26 cellular contexts compared by ENCODE assay signal in genomic region chrX:11462136-11462535, GRCh38.
DNase-seq lines count a peak whose midpoint lies in the region; ATAC-seq, FAIRE-seq and TF ChIP-seq lines count a peak whose summit lies in the region.
"Had no signal": no experiment of that assay in that cellular context is flagged by ENCODE, and none has a peak within 500 bp of the region (broad histone marks: within the 10 kb centered on the region; RNA-seq: fewer than 3 reads in every experiment).

No MANE protein-coding gene starts in this region.

- intact Hi-C loops in mucosa of descending colon (cut with DNase I, micrococcal nuclease): no loop called here
- intact Hi-C loops in uterus (cut with DNase I; ENCODE audit: low total_unique reads): no loop called here

- H3K4me3 ChIP-seq in astrocyte (ENCODE audit: insufficient read depth, low read depth, low read length): no peak overlapping the region
- no peak overlapping the region for H3K4me3 ChIP-seq in mucosa of descending colon
- no peak overlapping the region for H3K4me3 ChIP-seq in uterus
- H3K4me3 ChIP-seq: dorsolateral prefrontal cortex, pancreas, tibial nerve had no signal

- ATAC-seq in mucosa of descending colon: peak; percentile 13
- ATAC-seq in activated CD8-positive, alpha-beta memory T cell treated with anti-CD3 and anti-CD28 coated beads, Interleukin-2, amount 10 ng/mL, durations not matched to agents 7 days and 5 days: no peak
- ATAC-seq in HG02884 (IDR thresholded peaks at IDR 0.05; ENCODE audit: unreplicated experiment): no peak
- ATAC-seq: left colon; naive thymus-derived CD4-positive, alpha-beta T cell; pancreas; T-helper 17 cell had no signal

- no peak overlapping the region for H2AFZ ChIP-seq in astrocyte (ENCODE audit: low read depth, low read length)

- peak overlapping the region; percentile 68 for H3K27ac Mint-ChIP-seq in HFFc6
- H3K27ac Mint-ChIP-seq in astrocyte (ENCODE audit: unreplicated experiment): no peak overlapping the region
- no peak overlapping the region for H3K27ac Mint-ChIP-seq in activated CD8-positive, alpha-beta memory T cell treated with anti-CD3 and anti-CD28 coated beads, Interleukin-2, amount 10 ng/mL, durations not matched to agents 7 days and 5 days
- H3K27ac Mint-ChIP-seq: activated T-helper 1 cell treated with anti-CD3 and anti-CD28 coated beads, Interleukin-12 subunit alpha, Interleukin-12 subunit beta, Interleukin-2, Interleukin-4 antibody, amounts not matched to agents 30 ng/mL and 10 ng/mL and 1 ng/mL, durations not matched to agents 14 hours and 24 hours and 36 hours; naive thymus-derived CD4-positive, alpha-beta T cell; stimulated activated naive CD8-positive, alpha-beta T cell treated with anti-CD3 and anti-CD28 coated beads, Interleukin-15, Interleukin-2, amounts not matched to agents 100 ng/mL and 50 ng/mL, for 24 hours; T-helper 17 cell had no signal

- CTCF ChIA-PET in activated CD8-positive, alpha-beta memory T cell treated with anti-CD3 and anti-CD28 coated beads, Interleukin-2, amount 10 ng/mL, durations not matched to agents 7 days and 5 days (lab: Charles Lee): no interaction called here

- DNase-seq in HFFc6: no peak
- no peak for DNase-seq in astrocyte (ENCODE audit: low read depth)
- DNase-seq in mucosa of descending colon: no peak
- no peak for DNase-seq in uterus
- no peak for DNase-seq in activated CD8-positive, alpha-beta memory T cell treated with anti-CD3 and anti-CD28 coated beads, Interleukin-2, amount 10 ng/mL, durations not matched to agents 7 days and 5 days
- DNase-seq in NOMO-1 (lab: John Stamatoyannopoulos, UW; ENCODE audit: unreplicated experiment in 2 of 2): no peak
- DNase-seq: activated CD4-positive, alpha-beta T cell treated with anti-CD3 and anti-CD28 coated beads, Interleukin-2, amount 50 U/mL, for 1 hour; activated naive CD4-positive, alpha-beta T cell treated with anti-CD3 and anti-CD28 coated beads, Interleukin-2, amount 10 ng/mL, durations not matched to agents 7 days and 5 days; anterior cingulate cortex; central memory CD4-positive, alpha-beta T cell; DMS53; dorsolateral prefrontal cortex; GF-D8; left colon; naive thymus-derived CD4-positive, alpha-beta T cell; NCI-H1694; NCI-H526 treated with DMSO at 0.1 percent for 48 hours; pancreas; right cardiac atrium; stimulated activated CD4-positive, alpha-beta T cell treated with anti-CD3 and anti-CD28 coated beads, Interleukin-15, amount 100 ng/mL, for 24 hours; T-helper 17 cell had no signal

- H3K79me2 ChIP-seq in astrocyte (ENCODE audit: insufficient read depth, low read length): no peaks in the 10 kb centered on the region

- H3K27me3 Mint-ChIP-seq in HFFc6 (ENCODE audit: insufficient read depth): 0 out of 2 replicates have a peak, but pooled peaks cover 1% of the 10 kb centered on the region
- no peaks in the 10 kb centered on the region for H3K27me3 Mint-ChIP-seq in astrocyte (ENCODE audit: low read depth, unreplicated experiment)
- no peaks in the 10 kb centered on the region for H3K27me3 Mint-ChIP-seq in activated CD8-positive, alpha-beta memory T cell treated with anti-CD3 and anti-CD28 coated beads, Interleukin-2, amount 10 ng/mL, durations not matched to agents 7 days and 5 days
- H3K27me3 Mint-ChIP-seq: activated naive CD4-positive, alpha-beta T cell treated with anti-CD3 and anti-CD28 coated beads, Interleukin-2, amount 10 ng/mL, durations not matched to agents 7 days and 5 days; stimulated activated naive CD8-positive, alpha-beta T cell treated with anti-CD3 and anti-CD28 coated beads, Interleukin-15, Interleukin-2, amounts not matched to agents 100 ng/mL and 50 ng/mL, for 24 hours; T-helper 17 cell had no signal

- TF ChIP-seq CTCF in HFFc6 (IDR thresholded peaks at IDR 0.05) (no peak), astrocyte (IDR thresholded peaks at IDR 0.05; ENCODE audit: insufficient read depth, low read depth, low read length) (no peak), mucosa of descending colon (IDR thresholded peaks at IDR 0.05) (no peak), uterus (IDR thresholded peaks at IDR 0.05) (no peak)

- no peaks in the 10 kb centered on the region for H4K20me1 ChIP-seq in astrocyte (ENCODE audit: insufficient read depth, low read length)

- H3K9ac ChIP-seq in astrocyte (ENCODE audit: low read length): no peak overlapping the region

- peaks cover 9% of the 10 kb centered on the region for H3K4me1 ChIP-seq in astrocyte (ENCODE audit: insufficient read depth, low read length)
- no peaks in the 10 kb centered on the region for H3K4me1 ChIP-seq in mucosa of descending colon (ENCODE audit: low read depth)
- H3K4me1 ChIP-seq in uterus: no peaks in the 10 kb centered on the region
- H3K4me1 ChIP-seq: pancreas, tibial nerve had no signal

- peaks cover 44% of the 10 kb centered on the region for H3K4me1 Mint-ChIP-seq in HFFc6 (ENCODE audit: low read depth)
- H3K4me1 Mint-ChIP-seq in astrocyte (ENCODE audit: low read depth, unreplicated experiment): peaks cover 9% of the 10 kb centered on the region
- H3K4me1 Mint-ChIP-seq in activated CD8-positive, alpha-beta memory T cell treated with anti-CD3 and anti-CD28 coated beads, Interleukin-2, amount 10 ng/mL, durations not matched to agents 7 days and 5 days: no peaks in the 10 kb centered on the region
- H3K4me1 Mint-ChIP-seq: activated naive CD4-positive, alpha-beta T cell treated with anti-CD3 and anti-CD28 coated beads, Interleukin-2, amount 10 ng/mL, durations not matched to agents 7 days and 5 days; naive thymus-derived CD4-positive, alpha-beta T cell had no signal

- H3K27me3 ChIP-seq in astrocyte (ENCODE audit: insufficient read depth, low read length): no peaks in the 10 kb centered on the region
- no peaks in the 10 kb centered on the region for H3K27me3 ChIP-seq in uterus
- H3K27me3 ChIP-seq: tibial nerve had no signal

- H3K27ac ChIP-seq in astrocyte (ENCODE audit: low read depth, low read length) (peak overlapping the region; percentile 6), uterus (peak overlapping the region; percentile 32 to 59)
- H3K27ac ChIP-seq: dorsolateral prefrontal cortex, pancreas had no signal

- H3K36me3 Mint-ChIP-seq in HFFc6 (ENCODE audit: low read depth): no peaks in the 10 kb centered on the region
- no peaks in the 10 kb centered on the region for H3K36me3 Mint-ChIP-seq in astrocyte (ENCODE audit: low read depth, unreplicated experiment)
- H3K36me3 Mint-ChIP-seq in activated CD8-positive, alpha-beta memory T cell treated with anti-CD3 and anti-CD28 coated beads, Interleukin-2, amount 10 ng/mL, durations not matched to agents 7 days and 5 days: no peaks in the 10 kb centered on the region
- H3K36me3 Mint-ChIP-seq: activated naive CD4-positive, alpha-beta T cell treated with anti-CD3 and anti-CD28 coated beads, Interleukin-2, amount 10 ng/mL, durations not matched to agents 7 days and 5 days; naive thymus-derived CD4-positive, alpha-beta T cell had no signal

- H3K9me3 Mint-ChIP-seq in HFFc6 (no peaks in the 10 kb centered on the region), astrocyte (ENCODE audit: unreplicated experiment) (no peaks in the 10 kb centered on the region)
- no peaks in the 10 kb centered on the region for H3K9me3 Mint-ChIP-seq in activated CD8-positive, alpha-beta memory T cell treated with anti-CD3 and anti-CD28 coated beads, Interleukin-2, amount 10 ng/mL, durations not matched to agents 7 days and 5 days (ENCODE audit: low read depth)
- H3K9me3 Mint-ChIP-seq: activated naive CD4-positive, alpha-beta T cell treated with anti-CD3 and anti-CD28 coated beads, Interleukin-2, amount 10 ng/mL, durations not matched to agents 7 days and 5 days; activated T-helper 1 cell treated with anti-CD3 and anti-CD28 coated beads, Interleukin-12 subunit alpha, Interleukin-12 subunit beta, Interleukin-2, Interleukin-4 antibody, amounts not matched to agents 30 ng/mL and 10 ng/mL and 1 ng/mL, durations not matched to agents 14 hours and 24 hours and 36 hours; naive thymus-derived CD4-positive, alpha-beta T cell; stimulated activated naive CD8-positive, alpha-beta T cell treated with anti-CD3 and anti-CD28 coated beads, Interleukin-15, Interleukin-2, amounts not matched to agents 100 ng/mL and 50 ng/mL, for 24 hours had no signal

- TF ChIP-seq POLR2A in uterus (IDR thresholded peaks at IDR 0.05): no peak

- no peak for FAIRE-seq in astrocyte (lab: Jason Lieb, UNC)
- FAIRE-seq: H1, pancreas had no signal

- H3K4me3 Mint-ChIP-seq in HFFc6: peak overlapping the region; percentile 37; the same call in 1 of the 2 replicates
- no peak overlapping the region for H3K4me3 Mint-ChIP-seq in astrocyte (ENCODE audit: unreplicated experiment)
- H3K4me3 Mint-ChIP-seq in activated CD8-positive, alpha-beta memory T cell treated with anti-CD3 and anti-CD28 coated beads, Interleukin-2, amount 10 ng/mL, durations not matched to agents 7 days and 5 days: no peak overlapping the region
- H3K4me3 Mint-ChIP-seq: activated naive CD4-positive, alpha-beta T cell treated with anti-CD3 and anti-CD28 coated beads, Interleukin-2, amount 10 ng/mL, durations not matched to agents 7 days and 5 days; activated T-helper 1 cell treated with anti-CD3 and anti-CD28 coated beads, Interleukin-12 subunit alpha, Interleukin-12 subunit beta, Interleukin-2, Interleukin-4 antibody, amounts not matched to agents 30 ng/mL and 10 ng/mL and 1 ng/mL, durations not matched to agents 14 hours and 24 hours and 36 hours; naive thymus-derived CD4-positive, alpha-beta T cell; stimulated activated naive CD8-positive, alpha-beta T cell treated with anti-CD3 and anti-CD28 coated beads, Interleukin-15, Interleukin-2, amounts not matched to agents 100 ng/mL and 50 ng/mL, for 24 hours; T-helper 17 cell had no signal

- H3K9me3 ChIP-seq in astrocyte (ENCODE audit: insufficient read depth, low read depth, low read length) (no peaks in the 10 kb centered on the region), mucosa of descending colon (no peaks in the 10 kb centered on the region), uterus (no peaks in the 10 kb centered on the region)
- H3K9me3 ChIP-seq: pancreas, tibial nerve had no signal

- no peaks in the 10 kb centered on the region for H3K36me3 ChIP-seq in astrocyte (ENCODE audit: insufficient read depth, low read length)
- no peaks in the 10 kb centered on the region for H3K36me3 ChIP-seq in mucosa of descending colon (ENCODE audit: low read depth)
- no peaks in the 10 kb centered on the region for H3K36me3 ChIP-seq in uterus
- H3K36me3 ChIP-seq: pancreas, tibial nerve had no signal

- H3K4me2 ChIP-seq in astrocyte (ENCODE audit: low read length): peak overlapping the region; percentile 44
